In genomic region chr14:89465894-89466293, GRCh38 we compare ENCODE assay signal across 22 cellular contexts. TPM values are rescaled to one million over a fixed set of nuclear protein-coding genes. Genes with fewer than 3 reads are reported as not detected.
DNase-seq lines count a peak whose midpoint lies in the region; ATAC-seq and TF ChIP-seq lines count a peak whose summit lies in the region.
"Had no signal": no experiment of that assay in that cellular context is flagged by ENCODE, and none has a peak within 500 bp of the region (broad histone marks: within the 10 kb centered on the region; RNA-seq: fewer than 3 reads in every experiment).

No MANE protein-coding gene starts in this region.

- no peak for ATAC-seq in CD4-positive, alpha-beta T cell (ENCODE audit: poor library complexity)
- ATAC-seq in activated naive CD8-positive, alpha-beta T cell treated with anti-CD3 and anti-CD28 coated beads, Interleukin-2, amount 10 ng/mL, durations not matched to agents 7 days and 5 days (ENCODE audit: low read depth): no peak
- ATAC-seq in naive thymus-derived CD8-positive, alpha-beta T cell: no peak
- ATAC-seq in GM19463 (IDR thresholded peaks at IDR 0.05; ENCODE audit: unreplicated experiment): no peak
- ATAC-seq: gastroesophageal sphincter had no signal

- no peak overlapping the region for H4K12ac ChIP-seq in trophoblast cell (ENCODE audit: low read depth, low read length)

- H3K4me1 Mint-ChIP-seq in CD4-positive, alpha-beta T cell (ENCODE audit: low read depth): peaks cover 48% of the 10 kb centered on the region
- H3K4me1 Mint-ChIP-seq in activated naive CD8-positive, alpha-beta T cell treated with anti-CD3 and anti-CD28 coated beads, Interleukin-2, amount 10 ng/mL, durations not matched to agents 7 days and 5 days: peaks cover 20% of the 10 kb centered on the region
- peaks cover 35 to 83% (median 61%) of the 10 kb centered on the region in 4 donors for H3K4me1 Mint-ChIP-seq in naive thymus-derived CD8-positive, alpha-beta T cell

- H4K8ac ChIP-seq in trophoblast cell (ENCODE audit: low read depth, low read length): no peak overlapping the region

- H3K18ac ChIP-seq in trophoblast cell (ENCODE audit: low read length): no peak overlapping the region

- no peak for TF ChIP-seq CTCF in CD4-positive, alpha-beta T cell (IDR thresholded peaks at IDR 0.05)

- WGBS in trophoblast cell (ENCODE audit: extremely low coverage, insufficient coverage, insufficient read length): no CpG with 5 or more reads among the region's 5 CpGs

- no peak overlapping the region for H3K4ac ChIP-seq in trophoblast cell (ENCODE audit: low read depth, low read length)

- H3K36me3 ChIP-seq in KOPT-K1 (ENCODE audit: insufficient read depth, low read length) (no peaks in the 10 kb centered on the region), trophoblast cell (ENCODE audit: control insufficient read depth in 1 of 2, insufficient read depth in 2 of 2, low read length in 2 of 2) (no peaks in the 10 kb centered on the region)
- H3K36me3 ChIP-seq: ascending aorta, gastroesophageal sphincter, stomach, thyroid gland had no signal

- no peak overlapping the region for H3K4me3 Mint-ChIP-seq in CD4-positive, alpha-beta T cell
- no peak overlapping the region for H3K4me3 Mint-ChIP-seq in activated naive CD8-positive, alpha-beta T cell treated with anti-CD3 and anti-CD28 coated beads, Interleukin-2, amount 10 ng/mL, durations not matched to agents 7 days and 5 days
- H3K4me3 Mint-ChIP-seq in naive thymus-derived CD8-positive, alpha-beta T cell: peak overlapping the region in 3 of 10 donors; percentile 51 to 84 (median 60)
- H3K4me3 Mint-ChIP-seq: activated naive CD4-positive, alpha-beta T cell treated with anti-CD3 and anti-CD28 coated beads for 36 hours; HFFc6 had no signal

- no peaks in the 10 kb centered on the region for H3K79me2 ChIP-seq in trophoblast cell (ENCODE audit: control insufficient read depth, insufficient read depth, low read length, poor library complexity)

- H3K23ac ChIP-seq in trophoblast cell (ENCODE audit: low read length): no peak overlapping the region

- no peak overlapping the region for H2BK5ac ChIP-seq in trophoblast cell (ENCODE audit: low read depth, low read length, poor library complexity)

- no peak overlapping the region for H2AK5ac ChIP-seq in trophoblast cell (ENCODE audit: low read length)

- peaks cover 0 to 2% of the 10 kb centered on the region in 2 experiments for H3K4me1 ChIP-seq in trophoblast cell (ENCODE audit: control insufficient read depth in 1 of 2, insufficient read depth in 2 of 2, low read length in 2 of 2)

- peak overlapping the region; percentile 13 for H3K27ac Mint-ChIP-seq in CD4-positive, alpha-beta T cell
- H3K27ac Mint-ChIP-seq in activated naive CD8-positive, alpha-beta T cell treated with anti-CD3 and anti-CD28 coated beads, Interleukin-2, amount 10 ng/mL, durations not matched to agents 7 days and 5 days: peak overlapping the region; percentile 86
- peak overlapping the region in 7 of 10 donors; percentile 64 to 85 (median 79) for H3K27ac Mint-ChIP-seq in naive thymus-derived CD8-positive, alpha-beta T cell
- H3K27ac Mint-ChIP-seq: activated naive CD4-positive, alpha-beta T cell treated with anti-CD3 and anti-CD28 coated beads for 36 hours; HFFc6 had no signal

- H3K36me3 Mint-ChIP-seq in CD4-positive, alpha-beta T cell (ENCODE audit: low read depth): peaks cover 46% of the 10 kb centered on the region
- peaks cover 28% of the 10 kb centered on the region for H3K36me3 Mint-ChIP-seq in activated naive CD8-positive, alpha-beta T cell treated with anti-CD3 and anti-CD28 coated beads, Interleukin-2, amount 10 ng/mL, durations not matched to agents 7 days and 5 days
- H3K36me3 Mint-ChIP-seq in naive thymus-derived CD8-positive, alpha-beta T cell: peaks cover 3 to 21% (median 7%) of the 10 kb centered on the region in 3 donors

- no peaks in the 10 kb centered on the region for H3K27me3 Mint-ChIP-seq in CD4-positive, alpha-beta T cell
- no peaks in the 10 kb centered on the region for H3K27me3 Mint-ChIP-seq in activated naive CD8-positive, alpha-beta T cell treated with anti-CD3 and anti-CD28 coated beads, Interleukin-2, amount 10 ng/mL, durations not matched to agents 7 days and 5 days
- H3K27me3 Mint-ChIP-seq in naive thymus-derived CD8-positive, alpha-beta T cell: no peaks in the 10 kb centered on the region
- H3K27me3 Mint-ChIP-seq: naive B cell had no signal

- no peak overlapping the region for H3K27ac ChIP-seq in CD4-positive, alpha-beta T cell (ENCODE audit: low read depth, low read length)
- H3K27ac ChIP-seq in KOPT-K1 (ENCODE audit: low read depth, low read length, poor library complexity, severe bottlenecking) (peak overlapping the region; percentile 65), trophoblast cell (ENCODE audit: low read depth, low read length) (no peak overlapping the region)
- H3K27ac ChIP-seq: ascending aorta, gastroesophageal sphincter, stomach, thyroid gland had no signal

- H3K9me3 Mint-ChIP-seq in CD4-positive, alpha-beta T cell: no peaks in the 10 kb centered on the region
- H3K9me3 Mint-ChIP-seq in activated naive CD8-positive, alpha-beta T cell treated with anti-CD3 and anti-CD28 coated beads, Interleukin-2, amount 10 ng/mL, durations not matched to agents 7 days and 5 days: no peaks in the 10 kb centered on the region
- no peaks in the 10 kb centered on the region for H3K9me3 Mint-ChIP-seq in naive thymus-derived CD8-positive, alpha-beta T cell
- H3K9me3 Mint-ChIP-seq: activated naive CD4-positive, alpha-beta T cell treated with anti-CD3 and anti-CD28 coated beads for 36 hours; HFFc6 had no signal

- no peaks in the 10 kb centered on the region for H3K27me3 ChIP-seq in CD4-positive, alpha-beta T cell (ENCODE audit: control insufficient read depth, insufficient read depth, low read length)
- no peaks in the 10 kb centered on the region for H3K27me3 ChIP-seq in trophoblast cell (ENCODE audit: insufficient read depth, low read length)
- H3K27me3 ChIP-seq: ascending aorta, gastroesophageal sphincter, stomach, thyroid gland had no signal

- no peaks in the 10 kb centered on the region for H3K79me1 ChIP-seq in trophoblast cell (ENCODE audit: low read length)

- H2AFZ ChIP-seq in trophoblast cell (ENCODE audit: insufficient read depth, low read length, poor library complexity): no peak overlapping the region

- H3K9me3 ChIP-seq in CD4-positive, alpha-beta T cell (ENCODE audit: control insufficient read depth, low read length): no peaks in the 10 kb centered on the region
- H3K9me3 ChIP-seq in KOPT-K1 (ENCODE audit: insufficient read depth, low read length, poor library complexity, severe bottlenecking) (no peaks in the 10 kb centered on the region), trophoblast cell (ENCODE audit: insufficient read depth, low read depth, low read length) (no peaks in the 10 kb centered on the region)
- H3K9me3 ChIP-seq: ascending aorta, gastroesophageal sphincter, stomach, thyroid gland had no signal

- H3K9ac ChIP-seq in trophoblast cell (ENCODE audit: low read length): no peak overlapping the region

- POLR2A ChIA-PET in CD4-positive, alpha-beta T cell (lab: Charles Lee): interaction anchor here (0.7 kb wide), 1 partner anchor 625 kb away, joined by 3 read pairs; no protein-coding TSS in a partner anchor
- POLR2A ChIA-PET in activated naive CD8-positive, alpha-beta T cell treated with anti-CD3 and anti-CD28 coated beads, Interleukin-2, amount 10 ng/mL, durations not matched to agents 7 days and 5 days (lab: Charles Lee): interaction anchor here (1.3 kb wide), 1 partner anchor 35 kb away, joined by 6 read pairs; no protein-coding TSS in a partner anchor
- POLR2A ChIA-PET in naive thymus-derived CD8-positive, alpha-beta T cell (lab: Charles Lee): interaction anchor here (0.6 to 0.9 kb wide), 2 partner anchors 26 to 36 kb away, joined by 3 read pairs; no protein-coding TSS in a partner anchor

- DNase-seq in CD4-positive, alpha-beta T cell: no peak
- no peak for DNase-seq in activated naive CD8-positive, alpha-beta T cell treated with anti-CD3 and anti-CD28 coated beads, Interleukin-2, amount 10 ng/mL, durations not matched to agents 7 days and 5 days
- no peak for DNase-seq in naive thymus-derived CD8-positive, alpha-beta T cell
- no peak for DNase-seq in dermis blood vessel endothelial cell
- DNase-seq in GOT3 (lab: John Stamatoyannopoulos, UW): no peak
- DNase-seq in trophoblast cell: no peak
- DNase-seq: activated CD4-positive, alpha-beta T cell treated with anti-CD3 and anti-CD28 coated beads for 48 hours; Calu3; caudate nucleus; HFFc6; islet precursor cell; left ventricle myocardium superior; naive B cell; NCI-H146; NCI-H2107; stomach; thyroid gland had no signal

- no peak overlapping the region for H4K91ac ChIP-seq in trophoblast cell (ENCODE audit: low read depth, low read length)

- H2BK12ac ChIP-seq in trophoblast cell (ENCODE audit: low read length): no peak overlapping the region

- CTCF ChIA-PET in CD4-positive, alpha-beta T cell (lab: Charles Lee): no interaction called here

- H3K14ac ChIP-seq in trophoblast cell (ENCODE audit: low read length): no peak overlapping the region

- H2BK120ac ChIP-seq in trophoblast cell (ENCODE audit: insufficient read depth, low read length, poor library complexity): no peak overlapping the region

- no peak overlapping the region for H3K4me2 ChIP-seq in trophoblast cell (ENCODE audit: low read length)

- no peak overlapping the region for H3K4me3 ChIP-seq in trophoblast cell (ENCODE audit: low read depth, low read length)
- H3K4me3 ChIP-seq: ascending aorta, gastroesophageal sphincter, stomach, thyroid gland had no signal

- intact Hi-C loops in CD4-positive, alpha-beta T cell (cut with DNase I, micrococcal nuclease): no loop called here

RNA-seq across cellular contexts. Expression of gene FOXN3, which starts 48.9 kb away (rescaled TPM):
- total RNA-seq in CD4-positive, alpha-beta T cell: 100 to 1,000 TPM; 124 to 127 TPM
- total RNA-seq in activated naive CD8-positive, alpha-beta T cell treated with anti-CD3 and anti-CD28 coated beads, Interleukin-2, amount 10 ng/mL, durations not matched to agents 7 days and 5 days: 100 to 1,000 TPM; 101 to 102 TPM
- 100 to 1,000 TPM; 125 to 141 TPM for total RNA-seq in naive thymus-derived CD8-positive, alpha-beta T cell
- 100 to 1,000 TPM; 107 to 148 (median 116) TPM for polyA plus RNA-seq in naive thymus-derived CD8-positive, alpha-beta T cell
- 25.9 and 39.5 TPM in 2 replicates for total RNA-seq in dermis blood vessel endothelial cell
- polyA plus RNA-seq in trophoblast cell (2013): 55.1 and 55.6 TPM in 2 replicates

Comparison
In these comparisons a context has a peak if more than half of its experiments do, and no peak if none do; other contexts are left out.
1. H3K27ac Mint-ChIP-seq: peak in every context shown above with its lines; median percentile 86 in activated naive CD8-positive, alpha-beta T cell treated with anti-CD3 and anti-CD28 coated beads, Interleukin-2, amount 10 ng/mL, durations not matched to agents 7 days and 5 days; 79 in naive thymus-derived CD8-positive, alpha-beta T cell; 13 in CD4-positive, alpha-beta T cell.